ENCODE assay signal across 8 cellular contexts in genomic region chr4:56757270-56757746, GRCh38.
DNase-seq lines count a peak whose midpoint lies in the region; ATAC-seq and TF ChIP-seq lines count a peak whose summit lies in the region.

No MANE protein-coding gene starts in this region.

- H3K9me3 ChIP-seq in CD8-positive, alpha-beta T cell (ENCODE audit: low read length), result no peaks in the 10 kb centered on the region
- H3K9me3 ChIP-seq in BE2C, result no peaks in the 10 kb centered on the region

- H3K9me3 Mint-ChIP-seq in CD8-positive, alpha-beta T cell, result no peaks in the 10 kb centered on the region
- H3K9me3 Mint-ChIP-seq in glutamatergic neuron (ENCODE audit: unreplicated experiment), result peaks cover 2% of the 10 kb centered on the region
- H3K9me3 Mint-ChIP-seq in type B pancreatic cell, result no peaks in the 10 kb centered on the region

- peak overlapping the region; percentile 29 for H3K27ac ChIP-seq in CD8-positive, alpha-beta T cell (ENCODE audit: low read depth, low read length)

- no peaks in the 10 kb centered on the region for H3K27me3 ChIP-seq in CD8-positive, alpha-beta T cell (ENCODE audit: insufficient read depth, low read length)
- H3K27me3 ChIP-seq in BE2C, result peaks cover 3% of the 10 kb centered on the region; the same call in 1 of the 2 replicates

- H3K36me3 Mint-ChIP-seq in CD8-positive, alpha-beta T cell, result no peaks in the 10 kb centered on the region
- H3K36me3 Mint-ChIP-seq in glutamatergic neuron (ENCODE audit: unreplicated experiment), result no peaks in the 10 kb centered on the region
- H3K36me3 Mint-ChIP-seq in type B pancreatic cell, result no peaks in the 10 kb centered on the region

- H3K27ac Mint-ChIP-seq in CD8-positive, alpha-beta T cell, result peak overlapping the region; percentile 98
- no peak overlapping the region for H3K27ac Mint-ChIP-seq in glutamatergic neuron (ENCODE audit: unreplicated experiment)
- H3K27ac Mint-ChIP-seq in type B pancreatic cell, result peak overlapping the region; percentile 99

- CTCF ChIA-PET in CD8-positive, alpha-beta T cell (lab: Charles Lee), result interaction anchor here (1.0 to 4.7 kb wide), 8 partner anchors 10 to 181 kb away, joined by 3 to 30 read pairs (median 4); partner anchors contain the start of gene HOPX

- H3K4me1 ChIP-seq in CD8-positive, alpha-beta T cell (ENCODE audit: insufficient read depth, low read length), result peaks cover 41% of the 10 kb centered on the region
- no peaks in the 10 kb centered on the region for H3K4me1 ChIP-seq in BE2C

- no peak for TF ChIP-seq CTCF in CD8-positive, alpha-beta T cell (IDR thresholded peaks at IDR 0.05)
- TF ChIP-seq CTCF in glutamatergic neuron (IDR thresholded peaks at IDR 0.05; ENCODE audit: partially characterized antibody, unreplicated experiment), result no peak
- no peak for TF ChIP-seq CTCF in type B pancreatic cell (conservative IDR thresholded peaks at IDR 0.05)
- no peak for TF ChIP-seq CTCF in BE2C (IDR thresholded peaks at IDR 0.05; ENCODE audit: low read depth, low read length)

- peak overlapping the region; percentile 82 for H3K4me3 Mint-ChIP-seq in CD8-positive, alpha-beta T cell
- no peak overlapping the region for H3K4me3 Mint-ChIP-seq in glutamatergic neuron (ENCODE audit: unreplicated experiment)
- peak overlapping the region; percentile 79 for H3K4me3 Mint-ChIP-seq in type B pancreatic cell

- peak in 6 of 7 experiments; percentile 4 to 69 (median 26) for DNase-seq in CD8-positive, alpha-beta T cell
- DNase-seq in activated T-cell treated with anti-CD3 and anti-CD28 coated beads, Interleukin-2, amount 50 U/mL, for 48 hours, result peak; percentile 42 to 43
- DNase-seq in glutamatergic neuron (peak; percentile 18), type B pancreatic cell (ENCODE audit: extremely low spot score, unreplicated experiment) (no peak), iPS-NIHi7 (ENCODE audit: extremely low spot score) (no peak), BE2C (no peak)

- H3K4me3 ChIP-seq in CD8-positive, alpha-beta T cell (ENCODE audit: low read depth, low read length), result peak overlapping the region; percentile 44
- H3K4me3 ChIP-seq in BE2C (ENCODE audit: low read depth, low read length), result no peak overlapping the region

- intact Hi-C loops in CD8-positive, alpha-beta T cell (cut with DNase I, micrococcal nuclease), result loop anchor here in 1 of 2 experiments (1.0 to 5.0 kb wide), 3 partner anchors 65 to 321 kb away; partner anchors contain the start of genes PAICS, REST and SPINK2

- POLR2A ChIA-PET in CD8-positive, alpha-beta T cell (lab: Charles Lee), result interaction anchor here (0.6 to 2.2 kb wide), 11 partner anchors 10 to 322 kb away, joined by 3 to 11 read pairs (median 4); partner anchors contain the start of genes NOA1, PAICS and PPAT

- H3K27me3 Mint-ChIP-seq in CD8-positive, alpha-beta T cell (ENCODE audit: low read depth), result no peaks in the 10 kb centered on the region
- H3K27me3 Mint-ChIP-seq in glutamatergic neuron (ENCODE audit: unreplicated experiment), result peaks cover 5% of the 10 kb centered on the region
- peaks cover 4% of the 10 kb centered on the region for H3K27me3 Mint-ChIP-seq in type B pancreatic cell

- H3K36me3 ChIP-seq in CD8-positive, alpha-beta T cell (ENCODE audit: insufficient read depth, low read length), result no peaks in the 10 kb centered on the region
- H3K36me3 ChIP-seq in BE2C, result no peaks in the 10 kb centered on the region

- H3K4me1 Mint-ChIP-seq in CD8-positive, alpha-beta T cell (ENCODE audit: low read depth), result peaks cover 56% of the 10 kb centered on the region
- peaks cover 6% of the 10 kb centered on the region for H3K4me1 Mint-ChIP-seq in glutamatergic neuron (ENCODE audit: low read depth, unreplicated experiment)
- H3K4me1 Mint-ChIP-seq in type B pancreatic cell (ENCODE audit: unreplicated experiment), result peaks cover 9% of the 10 kb centered on the region

- peak; percentile 65 for ATAC-seq in CD8-positive, alpha-beta T cell
- ATAC-seq in GM21447 (IDR thresholded peaks at IDR 0.05; ENCODE audit: unreplicated experiment) (peak; percentile 41), HG03575 (IDR thresholded peaks at IDR 0.05; ENCODE audit: extremely low read depth, insufficient number of reproducible peaks, low FRiP score, unreplicated experiment) (peak; percentile 16)

Comparison
In these comparisons a context has a peak if more than half of its experiments do, and no peak if none do; other contexts are left out.
1. DNase-seq: peak in CD8-positive, alpha-beta T cell (6 of 7), activated T-cell treated with anti-CD3 and anti-CD28 coated beads, Interleukin-2, amount 50 U/mL, for 48 hours (2 of 2) and glutamatergic neuron (single experiment); none in type B pancreatic cell (single experiment), iPS-NIHi7 (single experiment) and BE2C (single experiment).
2. Peak in every context shown above with its lines, with median percentiles within 50 percentile points of each other: ATAC-seq.